Comparison of ENCODE assay signal across 1 cellular context in the genomic region with DNA sequence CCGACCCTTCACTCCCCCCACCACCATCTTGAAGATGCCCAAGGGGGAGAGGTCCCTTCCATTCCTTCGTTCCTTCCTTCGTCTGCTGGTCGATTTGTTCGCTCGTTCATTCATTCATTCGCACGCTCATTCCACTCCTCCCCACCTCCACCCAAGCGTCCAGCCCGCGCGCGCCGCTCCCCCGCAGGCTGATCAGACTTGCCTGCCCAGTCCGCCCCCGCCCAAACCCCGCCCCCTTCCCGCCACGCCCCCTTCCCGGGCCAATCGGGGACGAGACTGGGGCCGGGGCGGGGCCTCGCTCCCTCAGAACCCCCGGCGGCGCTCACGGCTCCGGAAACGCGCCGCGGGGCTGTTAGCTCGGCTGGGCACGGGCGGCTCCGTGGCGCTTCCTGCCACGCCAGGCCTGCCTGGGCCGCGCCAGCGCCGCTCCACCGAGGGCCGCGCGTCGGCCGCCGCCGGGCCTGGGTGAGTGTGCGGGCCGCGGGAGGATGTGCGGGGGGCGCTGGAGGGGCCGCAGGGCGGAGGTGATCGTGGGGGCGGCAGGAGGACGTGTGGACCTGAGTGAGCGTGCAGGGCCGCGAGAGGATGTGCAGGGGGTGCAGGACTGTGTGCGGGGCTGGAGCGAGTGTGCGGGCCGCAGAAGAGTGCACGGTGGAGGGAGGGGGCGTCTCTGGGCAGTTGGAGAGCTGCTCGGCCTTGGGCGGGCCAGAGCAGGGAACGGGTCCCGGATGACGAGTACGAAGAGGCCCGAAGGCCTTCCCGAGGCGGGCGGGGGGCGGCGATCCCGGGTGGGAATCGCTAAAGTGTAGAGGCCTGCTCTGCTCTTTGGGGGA.
TF ChIP-seq lines count a peak whose summit lies in the region.

A gene with protein sequence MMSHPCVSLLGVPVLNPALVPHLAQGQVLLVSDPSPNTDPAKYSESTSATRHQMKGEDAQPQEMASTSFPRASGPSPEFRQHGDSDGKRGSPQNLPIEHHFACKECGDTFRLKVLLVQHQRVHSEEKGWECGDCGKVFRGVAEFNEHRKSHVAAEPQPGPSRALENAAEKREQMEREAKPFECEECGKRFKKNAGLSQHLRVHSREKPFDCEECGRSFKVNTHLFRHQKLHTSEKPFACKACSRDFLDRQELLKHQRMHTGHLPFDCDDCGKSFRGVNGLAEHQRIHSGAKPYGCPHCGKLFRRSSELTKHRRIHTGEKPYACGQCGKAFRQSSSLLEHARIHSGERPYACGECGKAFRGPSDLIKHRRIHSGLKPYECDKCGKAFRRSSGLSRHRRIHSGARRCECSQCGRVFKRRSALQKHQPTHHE (plus strand): TSS at position 333 of the 833 bp plus-strand sequence. CDS start 2,527 bp downstream, outside the sequence.

TF ChIP-seq in K562, 482 proteins besides CTCF, POLR2A, EP300 and RAD21 (continued from another document and continues in another):
- TF ChIP-seq, protein P1, sequence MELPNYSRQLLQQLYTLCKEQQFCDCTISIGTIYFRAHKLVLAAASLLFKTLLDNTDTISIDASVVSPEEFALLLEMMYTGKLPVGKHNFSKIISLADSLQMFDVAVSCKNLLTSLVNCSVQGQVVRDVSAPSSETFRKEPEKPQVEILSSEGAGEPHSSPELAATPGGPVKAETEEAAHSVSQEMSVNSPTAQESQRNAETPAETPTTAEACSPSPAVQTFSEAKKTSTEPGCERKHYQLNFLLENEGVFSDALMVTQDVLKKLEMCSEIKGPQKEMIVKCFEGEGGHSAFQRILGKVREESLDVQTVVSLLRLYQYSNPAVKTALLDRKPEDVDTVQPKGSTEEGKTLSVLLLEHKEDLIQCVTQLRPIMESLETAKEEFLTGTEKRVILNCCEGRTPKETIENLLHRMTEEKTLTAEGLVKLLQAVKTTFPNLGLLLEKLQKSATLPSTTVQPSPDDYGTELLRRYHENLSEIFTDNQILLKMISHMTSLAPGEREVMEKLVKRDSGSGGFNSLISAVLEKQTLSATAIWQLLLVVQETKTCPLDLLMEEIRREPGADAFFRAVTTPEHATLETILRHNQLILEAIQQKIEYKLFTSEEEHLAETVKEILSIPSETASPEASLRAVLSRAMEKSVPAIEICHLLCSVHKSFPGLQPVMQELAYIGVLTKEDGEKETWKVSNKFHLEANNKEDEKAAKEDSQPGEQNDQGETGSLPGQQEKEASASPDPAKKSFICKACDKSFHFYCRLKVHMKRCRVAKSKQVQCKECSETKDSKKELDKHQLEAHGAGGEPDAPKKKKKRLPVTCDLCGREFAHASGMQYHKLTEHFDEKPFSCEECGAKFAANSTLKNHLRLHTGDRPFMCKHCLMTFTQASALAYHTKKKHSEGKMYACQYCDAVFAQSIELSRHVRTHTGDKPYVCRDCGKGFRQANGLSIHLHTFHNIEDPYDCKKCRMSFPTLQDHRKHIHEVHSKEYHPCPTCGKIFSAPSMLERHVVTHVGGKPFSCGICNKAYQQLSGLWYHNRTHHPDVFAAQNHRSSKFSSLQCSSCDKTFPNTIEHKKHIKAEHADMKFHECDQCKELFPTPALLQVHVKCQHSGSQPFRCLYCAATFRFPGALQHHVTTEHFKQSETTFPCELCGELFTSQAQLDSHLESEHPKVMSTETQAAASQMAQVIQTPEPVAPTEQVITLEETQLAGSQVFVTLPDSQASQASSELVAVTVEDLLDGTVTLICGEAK (IDR thresholded peaks at IDR 0.05), result no peak
- TF ChIP-seq, protein P1 (CRISPR knock-in tag; IDR thresholded peaks at IDR 0.05), result no peak
- TF ChIP-seq FOXP1 (CRISPR knock-in tag; IDR thresholded peaks at IDR 0.05), result no peak
- no peak for TF ChIP-seq HIVEP1 (CRISPR knock-in tag; IDR thresholded peaks at IDR 0.05)
- TF ChIP-seq KLF10 (CRISPR knock-in tag; IDR thresholded peaks at IDR 0.05), result no peak
- no peak for TF ChIP-seq ZNF551 (CRISPR knock-in tag; IDR thresholded peaks at IDR 0.05)
- no peak for TF ChIP-seq ZBED1 (IDR thresholded peaks at IDR 0.05)
- no peak for TF ChIP-seq SMC3 (conservative IDR thresholded peaks at IDR 0.05; ENCODE audit: insufficient read depth, low read depth, low read length)
- TF ChIP-seq, protein P2, sequence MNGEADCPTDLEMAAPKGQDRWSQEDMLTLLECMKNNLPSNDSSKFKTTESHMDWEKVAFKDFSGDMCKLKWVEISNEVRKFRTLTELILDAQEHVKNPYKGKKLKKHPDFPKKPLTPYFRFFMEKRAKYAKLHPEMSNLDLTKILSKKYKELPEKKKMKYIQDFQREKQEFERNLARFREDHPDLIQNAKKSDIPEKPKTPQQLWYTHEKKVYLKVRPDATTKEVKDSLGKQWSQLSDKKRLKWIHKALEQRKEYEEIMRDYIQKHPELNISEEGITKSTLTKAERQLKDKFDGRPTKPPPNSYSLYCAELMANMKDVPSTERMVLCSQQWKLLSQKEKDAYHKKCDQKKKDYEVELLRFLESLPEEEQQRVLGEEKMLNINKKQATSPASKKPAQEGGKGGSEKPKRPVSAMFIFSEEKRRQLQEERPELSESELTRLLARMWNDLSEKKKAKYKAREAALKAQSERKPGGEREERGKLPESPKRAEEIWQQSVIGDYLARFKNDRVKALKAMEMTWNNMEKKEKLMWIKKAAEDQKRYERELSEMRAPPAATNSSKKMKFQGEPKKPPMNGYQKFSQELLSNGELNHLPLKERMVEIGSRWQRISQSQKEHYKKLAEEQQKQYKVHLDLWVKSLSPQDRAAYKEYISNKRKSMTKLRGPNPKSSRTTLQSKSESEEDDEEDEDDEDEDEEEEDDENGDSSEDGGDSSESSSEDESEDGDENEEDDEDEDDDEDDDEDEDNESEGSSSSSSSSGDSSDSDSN (IDR thresholded peaks at IDR 0.05; ENCODE audit: borderline replicate concordance in 1 of 2, low read depth in 2 of 2, low read length in 2 of 2), result no peak
- no peak for TF ChIP-seq ZC3H4 (CRISPR knock-in tag; IDR thresholded peaks at IDR 0.05; ENCODE audit: borderline replicate concordance)
- no peak for TF ChIP-seq SREBF2 (CRISPR knock-in tag; IDR thresholded peaks at IDR 0.05)
- TF ChIP-seq, protein P3, sequence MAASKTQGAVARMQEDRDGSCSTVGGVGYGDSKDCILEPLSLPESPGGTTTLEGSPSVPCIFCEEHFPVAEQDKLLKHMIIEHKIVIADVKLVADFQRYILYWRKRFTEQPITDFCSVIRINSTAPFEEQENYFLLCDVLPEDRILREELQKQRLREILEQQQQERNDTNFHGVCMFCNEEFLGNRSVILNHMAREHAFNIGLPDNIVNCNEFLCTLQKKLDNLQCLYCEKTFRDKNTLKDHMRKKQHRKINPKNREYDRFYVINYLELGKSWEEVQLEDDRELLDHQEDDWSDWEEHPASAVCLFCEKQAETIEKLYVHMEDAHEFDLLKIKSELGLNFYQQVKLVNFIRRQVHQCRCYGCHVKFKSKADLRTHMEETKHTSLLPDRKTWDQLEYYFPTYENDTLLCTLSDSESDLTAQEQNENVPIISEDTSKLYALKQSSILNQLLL (CRISPR knock-in tag; IDR thresholded peaks at IDR 0.05; ENCODE audit: borderline replicate concordance), result no peak
- TF ChIP-seq MAZ (CRISPR knock-in tag; conservative IDR thresholded peaks at IDR 0.05 in 1 of 2, IDR thresholded peaks at IDR 0.05 in 1 of 2), result peak in 1 of 2 experiments; percentile 63; a peak in 1 of 4 replicates
- TF ChIP-seq, protein P4, sequence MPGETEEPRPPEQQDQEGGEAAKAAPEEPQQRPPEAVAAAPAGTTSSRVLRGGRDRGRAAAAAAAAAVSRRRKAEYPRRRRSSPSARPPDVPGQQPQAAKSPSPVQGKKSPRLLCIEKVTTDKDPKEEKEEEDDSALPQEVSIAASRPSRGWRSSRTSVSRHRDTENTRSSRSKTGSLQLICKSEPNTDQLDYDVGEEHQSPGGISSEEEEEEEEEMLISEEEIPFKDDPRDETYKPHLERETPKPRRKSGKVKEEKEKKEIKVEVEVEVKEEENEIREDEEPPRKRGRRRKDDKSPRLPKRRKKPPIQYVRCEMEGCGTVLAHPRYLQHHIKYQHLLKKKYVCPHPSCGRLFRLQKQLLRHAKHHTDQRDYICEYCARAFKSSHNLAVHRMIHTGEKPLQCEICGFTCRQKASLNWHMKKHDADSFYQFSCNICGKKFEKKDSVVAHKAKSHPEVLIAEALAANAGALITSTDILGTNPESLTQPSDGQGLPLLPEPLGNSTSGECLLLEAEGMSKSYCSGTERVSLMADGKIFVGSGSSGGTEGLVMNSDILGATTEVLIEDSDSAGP (CRISPR knock-in tag; IDR thresholded peaks at IDR 0.05), result no peak
- TF ChIP-seq SAP30 (IDR thresholded peaks at IDR 0.05; ENCODE audit: borderline replicate concordance, insufficient read depth, low read depth, low read length, poor library complexity, severe bottlenecking), result peak; percentile 35
- TF ChIP-seq ZNF699 (CRISPR knock-in tag; IDR thresholded peaks at IDR 0.05; ENCODE audit: insufficient replicate concordance), result no peak
- TF ChIP-seq ARNT (IDR thresholded peaks at IDR 0.05), result no peak
- peak; percentile 69 for TF ChIP-seq KDM5B (IDR thresholded peaks at IDR 0.05; ENCODE audit: insufficient replicate concordance, low read depth, low read length)
- no peak for TF ChIP-seq ZNF253 (CRISPR knock-in tag; conservative IDR thresholded peaks at IDR 0.05)
- no peak for TF ChIP-seq HDAC6 (IDR thresholded peaks at IDR 0.05; ENCODE audit: low read depth, low read length)
- no peak for TF ChIP-seq TCFL5 (CRISPR knock-in tag; conservative IDR thresholded peaks at IDR 0.05)
- TF ChIP-seq HDGF (IDR thresholded peaks at IDR 0.05), result no peak
- TF ChIP-seq EGR1 (conservative IDR thresholded peaks at IDR 0.05), result peak; percentile 78
- TF ChIP-seq, protein P5, sequence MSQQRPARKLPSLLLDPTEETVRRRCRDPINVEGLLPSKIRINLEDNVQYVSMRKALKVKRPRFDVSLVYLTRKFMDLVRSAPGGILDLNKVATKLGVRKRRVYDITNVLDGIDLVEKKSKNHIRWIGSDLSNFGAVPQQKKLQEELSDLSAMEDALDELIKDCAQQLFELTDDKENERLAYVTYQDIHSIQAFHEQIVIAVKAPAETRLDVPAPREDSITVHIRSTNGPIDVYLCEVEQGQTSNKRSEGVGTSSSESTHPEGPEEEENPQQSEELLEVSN (IDR thresholded peaks at IDR 0.05; ENCODE audit: borderline replicate concordance in 1 of 2, extremely low read depth in 1 of 2, insufficient read depth in 1 of 2, insufficient read length in 1 of 2, low read depth in 1 of 2, low read length in 1 of 2, poor library complexity in 1 of 2, severe bottlenecking in 1 of 2), result peak in 1 of 2 experiments; percentile 48
- no peak for TF ChIP-seq YBX1 (IDR thresholded peaks at IDR 0.05)
- no peak for TF ChIP-seq KAT7 (CRISPR knock-in tag; IDR thresholded peaks at IDR 0.05; ENCODE audit: borderline replicate concordance)
- TF ChIP-seq, protein P6, sequence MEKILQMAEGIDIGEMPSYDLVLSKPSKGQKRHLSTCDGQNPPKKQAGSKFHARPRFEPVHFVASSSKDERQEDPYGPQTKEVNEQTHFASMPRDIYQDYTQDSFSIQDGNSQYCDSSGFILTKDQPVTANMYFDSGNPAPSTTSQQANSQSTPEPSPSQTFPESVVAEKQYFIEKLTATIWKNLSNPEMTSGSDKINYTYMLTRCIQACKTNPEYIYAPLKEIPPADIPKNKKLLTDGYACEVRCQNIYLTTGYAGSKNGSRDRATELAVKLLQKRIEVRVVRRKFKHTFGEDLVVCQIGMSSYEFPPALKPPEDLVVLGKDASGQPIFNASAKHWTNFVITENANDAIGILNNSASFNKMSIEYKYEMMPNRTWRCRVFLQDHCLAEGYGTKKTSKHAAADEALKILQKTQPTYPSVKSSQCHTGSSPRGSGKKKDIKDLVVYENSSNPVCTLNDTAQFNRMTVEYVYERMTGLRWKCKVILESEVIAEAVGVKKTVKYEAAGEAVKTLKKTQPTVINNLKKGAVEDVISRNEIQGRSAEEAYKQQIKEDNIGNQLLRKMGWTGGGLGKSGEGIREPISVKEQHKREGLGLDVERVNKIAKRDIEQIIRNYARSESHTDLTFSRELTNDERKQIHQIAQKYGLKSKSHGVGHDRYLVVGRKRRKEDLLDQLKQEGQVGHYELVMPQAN (IDR thresholded peaks at IDR 0.05; ENCODE audit: borderline replicate concordance), result peak; percentile 48; the same call in 1 of the 2 replicates
- peak; percentile 33; the same call in 1 of the 2 replicates for TF ChIP-seq CREM (IDR thresholded peaks at IDR 0.05; ENCODE audit: low read depth)
- no peak for TF ChIP-seq ZC3H11A (IDR thresholded peaks at IDR 0.05; ENCODE audit: low read depth, low read length)
- no peak for TF ChIP-seq ZNF75A (CRISPR knock-in tag; IDR thresholded peaks at IDR 0.05)
- no peak for TF ChIP-seq ZNF76 (CRISPR knock-in tag; IDR thresholded peaks at IDR 0.05; ENCODE audit: borderline replicate concordance)
- TF ChIP-seq LCOR (CRISPR knock-in tag; IDR thresholded peaks at IDR 0.05), result no peak
- no peak for TF ChIP-seq ZNF143 (CRISPR knock-in tag; IDR thresholded peaks at IDR 0.05)
- TF ChIP-seq NUFIP1 (IDR thresholded peaks at IDR 0.05; ENCODE audit: partially characterized antibody), result no peak
- TF ChIP-seq NR2C2 (CRISPR knock-in tag; IDR thresholded peaks at IDR 0.05), result no peak
- peak; percentile 25; the same call in 1 of the 2 replicates for TF ChIP-seq NR2C2 (tag; IDR thresholded peaks at IDR 0.05)
- TF ChIP-seq, protein P7, sequence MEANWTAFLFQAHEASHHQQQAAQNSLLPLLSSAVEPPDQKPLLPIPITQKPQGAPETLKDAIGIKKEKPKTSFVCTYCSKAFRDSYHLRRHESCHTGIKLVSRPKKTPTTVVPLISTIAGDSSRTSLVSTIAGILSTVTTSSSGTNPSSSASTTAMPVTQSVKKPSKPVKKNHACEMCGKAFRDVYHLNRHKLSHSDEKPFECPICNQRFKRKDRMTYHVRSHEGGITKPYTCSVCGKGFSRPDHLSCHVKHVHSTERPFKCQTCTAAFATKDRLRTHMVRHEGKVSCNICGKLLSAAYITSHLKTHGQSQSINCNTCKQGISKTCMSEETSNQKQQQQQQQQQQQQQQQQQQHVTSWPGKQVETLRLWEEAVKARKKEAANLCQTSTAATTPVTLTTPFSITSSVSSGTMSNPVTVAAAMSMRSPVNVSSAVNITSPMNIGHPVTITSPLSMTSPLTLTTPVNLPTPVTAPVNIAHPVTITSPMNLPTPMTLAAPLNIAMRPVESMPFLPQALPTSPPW (CRISPR knock-in tag; IDR thresholded peaks at IDR 0.05), result peak; percentile 81
